ENCODE assay signal across 30 cellular contexts in genomic region chr16:1278456-1278855, GRCh38. TPM values are rescaled to one million over a fixed set of nuclear protein-coding genes. Genes with fewer than 3 reads are reported as not detected.
DNase-seq lines count a peak whose midpoint lies in the region; ATAC-seq and TF ChIP-seq lines count a peak whose summit lies in the region.
"Had no signal": no experiment of that assay in that cellular context is flagged by ENCODE, and none has a peak within 500 bp of the region (broad histone marks: within the 10 kb centered on the region; RNA-seq: fewer than 3 reads in every experiment).

No MANE protein-coding gene starts in this region.

- peaks cover 5% of the 10 kb centered on the region for H3K27me3 Mint-ChIP-seq in endodermal cell (ENCODE audit: insufficient read depth)

- no peak overlapping the region for H3K4me3 Mint-ChIP-seq in endodermal cell
- H3K4me3 Mint-ChIP-seq: activated CD8-positive, alpha-beta T cell treated with anti-CD3 and anti-CD28 coated beads for 36 hours; activated naive CD4-positive, alpha-beta T cell treated with anti-CD3 and anti-CD28 coated beads, Interleukin-2, amount 50 U/mL, for 24 hours; activated T-helper 17 cell treated with anti-CD3 and anti-CD28 coated beads, Interleukin-2, amount 50 U/mL, for 72 hours; CD8-positive, alpha-beta memory T cell; HFFc6; T-helper 1 cell treated with Interleukin-12 subunit alpha and Interleukin-12 subunit beta and Interleukin-4 antibody, amounts not matched to agents 30 μg/mL and 1 μg/mL, for 36 hours had no signal

- H3K4me1 ChIP-seq in PC-3 (ENCODE audit: insufficient read depth, low read length): no peaks in the 10 kb centered on the region
- H3K4me1 ChIP-seq in endodermal cell (ENCODE audit: control insufficient read depth, insufficient read depth, low read length): no peaks in the 10 kb centered on the region
- H3K4me1 ChIP-seq in testis: no peaks in the 10 kb centered on the region
- H3K4me1 ChIP-seq: colonic mucosa, suprapubic skin had no signal

- H3K4me3 ChIP-seq in PC-3 (ENCODE audit: low read length) (no peak overlapping the region), endodermal cell (ENCODE audit: low read length) (no peak overlapping the region), testis (no peak overlapping the region)
- H3K4me3 ChIP-seq: colonic mucosa, suprapubic skin had no signal

- no peaks in the 10 kb centered on the region for H3F3A ChIP-seq in PC-3 (ENCODE audit: low read length, unreplicated experiment)

- no TSS peak for BruUV-seq in PC-3 (replicated peaks; lab: Mats Ljungman, UMichigan)

- H3K79me2 ChIP-seq in PC-3 (ENCODE audit: low read length): no peaks in the 10 kb centered on the region

- TF ChIP-seq CTCF in PC-3 (conservative IDR thresholded peaks at IDR 0.05; ENCODE audit: low read depth, low read length) (no peak), endodermal cell (conservative IDR thresholded peaks at IDR 0.05) (peak; percentile 37), testis (IDR thresholded peaks at IDR 0.05) (no peak)

- H3K36me3 ChIP-seq in PC-3 (ENCODE audit: low read depth, low read length) (no peaks in the 10 kb centered on the region), endodermal cell (ENCODE audit: control insufficient read depth, insufficient read depth, low read length) (no peaks in the 10 kb centered on the region), testis (ENCODE audit: low read depth, missing control alignments) (no peaks in the 10 kb centered on the region)
- H3K36me3 ChIP-seq: colonic mucosa, suprapubic skin had no signal

- H3K9me3 Mint-ChIP-seq in endodermal cell: no peaks in the 10 kb centered on the region
- H3K9me3 Mint-ChIP-seq: activated CD8-positive, alpha-beta T cell treated with anti-CD3 and anti-CD28 coated beads for 36 hours; activated naive CD4-positive, alpha-beta T cell treated with anti-CD3 and anti-CD28 coated beads, Interleukin-2, amount 50 U/mL, for 24 hours; activated T-helper 17 cell treated with anti-CD3 and anti-CD28 coated beads, Interleukin-2, amount 50 U/mL, for 72 hours; HFFc6; T-helper 1 cell treated with Interleukin-12 subunit alpha and Interleukin-12 subunit beta and Interleukin-4 antibody, amounts not matched to agents 30 μg/mL and 1 μg/mL, for 36 hours had no signal

- H3K4me2 ChIP-seq in PC-3 (ENCODE audit: low read length): no peak overlapping the region

- WGBS in endodermal cell (ENCODE audit: insufficient coverage in 1 of 2, insufficient read length in 1 of 2), 2 experiments: 30 to 46% methylated on average over 12 to 18 of the region's 18 CpGs
- 19 to 39% methylated on average over 9 to 18 of the region's 18 CpGs for WGBS in testis, 2 donors

- H4K20me1 ChIP-seq in PC-3 (ENCODE audit: low read length): no peaks in the 10 kb centered on the region

- no peak for TF ChIP-seq POLR2A in testis (IDR thresholded peaks at IDR 0.05)

- peak; percentile 64 for DNase-seq in NCI-H146 (lab: John Stamatoyannopoulos, UW)
- no peak for DNase-seq in NCI-H146 treated with DMSO at 0.1 percent for 48 hours (lab: John Stamatoyannopoulos, UW; ENCODE audit: unreplicated experiment)
- DNase-seq in PC-3: no peak
- peak; percentile 69 for DNase-seq in endodermal cell
- peak; percentile 28 for DNase-seq in testis
- DNase-seq in NCI-H1105 (lab: John Stamatoyannopoulos, UW): no peak
- no peak for DNase-seq in GM19238 (ENCODE audit: insufficient read length, low spot score)
- DNase-seq: activated CD4-positive, CD25-positive, alpha-beta regulatory T cell treated with anti-CD3 and anti-CD28 coated beads, Interleukin-2, amount 50 U/mL, for 72 hours; activated CD8-positive, alpha-beta T cell treated with anti-CD3 and anti-CD28 coated beads for 36 hours; AML-193; CD8-positive, alpha-beta memory T cell; colonic mucosa; effector memory CD4-positive, alpha-beta T cell; GF-D8; HFFc6; Kasumi-1; left colon; NCI-H187; NCI-H2171; NCI-H510A treated with DMSO at 0.1 percent for 48 hours; stimulated activated naive CD4-positive, alpha-beta T cell had no signal

- H3K27ac Mint-ChIP-seq in endodermal cell: no peak overlapping the region
- H3K27ac Mint-ChIP-seq: activated CD8-positive, alpha-beta T cell treated with anti-CD3 and anti-CD28 coated beads for 36 hours; activated naive CD4-positive, alpha-beta T cell treated with anti-CD3 and anti-CD28 coated beads, Interleukin-2, amount 50 U/mL, for 24 hours; activated T-helper 17 cell treated with anti-CD3 and anti-CD28 coated beads, Interleukin-2, amount 50 U/mL, for 72 hours; CD8-positive, alpha-beta memory T cell; HFFc6; T-helper 1 cell treated with Interleukin-12 subunit alpha and Interleukin-12 subunit beta and Interleukin-4 antibody, amounts not matched to agents 30 μg/mL and 1 μg/mL, for 36 hours had no signal

- H3K27me3 ChIP-seq in PC-3 (ENCODE audit: low read length) (no peaks in the 10 kb centered on the region), endodermal cell (ENCODE audit: control insufficient read depth, insufficient read depth, low read length, poor library complexity, severe bottlenecking) (peaks cover 4% of the 10 kb centered on the region), testis (no peaks in the 10 kb centered on the region)

- intact Hi-C loops in PC-3 (cut with micrococcal nuclease): no loop called here
- intact Hi-C loops in testis (cut with DNase I; ENCODE audit: low total_unique reads): no loop called here

- peak; percentile 22; the same call in 1 of the 2 replicates for ATAC-seq in PC-3
- ATAC-seq in HG02642 (IDR thresholded peaks at IDR 0.05; ENCODE audit: poor library complexity, unreplicated experiment): no peak
- ATAC-seq: activated CD8-positive, alpha-beta T cell treated with anti-CD3 and anti-CD28 coated beads for 36 hours; activated T-helper 17 cell treated with anti-CD3 and anti-CD28 coated beads, Interleukin-2, amount 50 U/mL, for 72 hours; left colon had no signal

- peaks cover 6% of the 10 kb centered on the region for H3K4me1 Mint-ChIP-seq in endodermal cell
- H3K4me1 Mint-ChIP-seq: activated naive CD4-positive, alpha-beta T cell treated with anti-CD3 and anti-CD28 coated beads, Interleukin-2, amount 50 U/mL, for 24 hours; activated T-helper 17 cell treated with anti-CD3 and anti-CD28 coated beads, Interleukin-2, amount 50 U/mL, for 72 hours; CD8-positive, alpha-beta memory T cell had no signal

- CTCF ChIA-PET in PC-3 (lab: Charles Lee): no interaction called here

- POLR2A ChIA-PET in PC-3 (lab: Charles Lee; ENCODE audit: unreplicated experiment): no interaction called here

- H3K9ac ChIP-seq in PC-3 (ENCODE audit: low read length): no peak overlapping the region
- no peak overlapping the region for H3K9ac ChIP-seq in endodermal cell (ENCODE audit: extremely low read depth, low read length, poor library complexity, severe bottlenecking)

- H3K9me2 ChIP-seq in PC-3 (replicated peaks; ENCODE audit: low read length): no peaks in the 10 kb centered on the region

- H3K9me3 ChIP-seq in PC-3 (ENCODE audit: low read length) (no peaks in the 10 kb centered on the region), endodermal cell (ENCODE audit: control insufficient read depth, low read length) (no peaks in the 10 kb centered on the region), testis (no peaks in the 10 kb centered on the region)
- H3K9me3 ChIP-seq: colonic mucosa, suprapubic skin had no signal

- no peaks in the 10 kb centered on the region for H3K36me3 Mint-ChIP-seq in endodermal cell (ENCODE audit: low read depth)
- H3K36me3 Mint-ChIP-seq: activated naive CD4-positive, alpha-beta T cell treated with anti-CD3 and anti-CD28 coated beads, Interleukin-2, amount 50 U/mL, for 24 hours; CD8-positive, alpha-beta memory T cell had no signal

- H2AFZ ChIP-seq in PC-3 (ENCODE audit: low read length): no peak overlapping the region

- H3K27ac ChIP-seq in PC-3 (ENCODE audit: low read length) (no peak overlapping the region), endodermal cell (ENCODE audit: low read depth, low read length) (no peak overlapping the region), testis (no peak overlapping the region)
- H3K27ac ChIP-seq: colonic mucosa, suprapubic skin had no signal

RNA-seq across cellular contexts. Expression of gene TPSD1, which starts 22.6 kb away (rescaled TPM):
- total RNA-seq in PC-3 (2014; rRNA removed) (not detected in 2 replicates), endodermal cell (not detected), testis (1 to 10 TPM; 1.1 to 1.6 TPM)
- polyA plus RNA-seq in endodermal cell (2013, experiment 1 of 2): not detected
- polyA plus RNA-seq in endodermal cell (2013, experiment 2 of 2): not detected
- polyA plus RNA-seq in testis (ENCODE audit: insufficient read depth, low read depth, low replicate concordance): 1.1 TPM
- total RNA-seq: A172; activated CD8-positive, alpha-beta T cell treated with anti-CD3 and anti-CD28 coated beads for 36 hours; activated T-helper 17 cell treated with anti-CD3 and anti-CD28 coated beads, Interleukin-2, amount 50 U/mL, for 72 hours; bronchial epithelial cell; CD8-positive, alpha-beta memory T cell; fibroblast of villous mesenchyme; HFFc6; RPMI7951 had no signal
- polyA plus RNA-seq: CD8-positive, alpha-beta memory T cell had no signal

RNA-seq across cellular contexts. Expression of gene UBE2I, which starts 31.0 kb away (rescaled TPM):
- 71.3 and 116 TPM in 2 replicates for total RNA-seq in PC-3 (2014; rRNA removed)
- 100 to 1,000 TPM; 250 to 294 TPM for total RNA-seq in endodermal cell
- polyA plus RNA-seq in endodermal cell (2013, experiment 1 of 2): 223 TPM
- 222 TPM for polyA plus RNA-seq in endodermal cell (2013, experiment 2 of 2)
- total RNA-seq in testis: 100 to 1,000 TPM; 116 to 127 TPM
- 143 TPM for polyA plus RNA-seq in testis (ENCODE audit: insufficient read depth, low read depth, low replicate concordance)

RNA-seq across cellular contexts. Expression of gene TPSAB1, which starts 38.0 kb away (rescaled TPM):
- not detected in 2 replicates for total RNA-seq in PC-3 (2014; rRNA removed)
- total RNA-seq in endodermal cell: not detected
- polyA plus RNA-seq in endodermal cell (2013, experiment 1 of 2): not detected
- polyA plus RNA-seq in endodermal cell (2013, experiment 2 of 2): not detected
- total RNA-seq in testis: 10 to 100 TPM; 11.7 to 32.0 TPM
- 12.2 TPM for polyA plus RNA-seq in testis (ENCODE audit: insufficient read depth, low read depth, low replicate concordance)
- total RNA-seq: activated CD8-positive, alpha-beta T cell treated with anti-CD3 and anti-CD28 coated beads for 36 hours; bronchial epithelial cell; CD8-positive, alpha-beta memory T cell; fibroblast of villous mesenchyme; HFFc6 had no signal
- polyA plus RNA-seq: CD8-positive, alpha-beta memory T cell had no signal

RNA-seq across cellular contexts. Expression of gene TPSB2, which starts 48.5 kb away (rescaled TPM):
- total RNA-seq in PC-3 (2014; rRNA removed) (not detected in 2 replicates), endodermal cell (not detected), testis (10 to 100 TPM; 10.8 to 49.5 TPM)
- not detected for polyA plus RNA-seq in endodermal cell (2013, experiment 1 of 2)
- polyA plus RNA-seq in endodermal cell (2013, experiment 2 of 2): not detected
- 16.1 TPM for polyA plus RNA-seq in testis (ENCODE audit: insufficient read depth, low read depth, low replicate concordance)
- total RNA-seq: A172; activated CD8-positive, alpha-beta T cell treated with anti-CD3 and anti-CD28 coated beads for 36 hours; activated T-helper 17 cell treated with anti-CD3 and anti-CD28 coated beads, Interleukin-2, amount 50 U/mL, for 72 hours; bronchial epithelial cell; CD8-positive, alpha-beta memory T cell; fibroblast of villous mesenchyme; HFFc6; RPMI7951 had no signal
- polyA plus RNA-seq: CD8-positive, alpha-beta memory T cell had no signal

RNA-seq across cellular contexts. Expression of gene TPSG1, which starts 53.4 kb away (rescaled TPM):
- total RNA-seq in PC-3 (2014; rRNA removed): not detected in 2 replicates
- total RNA-seq in endodermal cell: not detected
- polyA plus RNA-seq in endodermal cell (2013, experiment 1 of 2): not detected
- not detected for polyA plus RNA-seq in endodermal cell (2013, experiment 2 of 2)
- total RNA-seq in testis: 1 to 10 TPM in 1 of 2 donors, not detected in 1; 1.2 TPM
- polyA plus RNA-seq in testis (ENCODE audit: insufficient read depth, low read depth, low replicate concordance): not detected
- total RNA-seq: activated CD8-positive, alpha-beta T cell treated with anti-CD3 and anti-CD28 coated beads for 36 hours; activated T-helper 17 cell treated with anti-CD3 and anti-CD28 coated beads, Interleukin-2, amount 50 U/mL, for 72 hours; bronchial epithelial cell; CD8-positive, alpha-beta memory T cell; fibroblast of villous mesenchyme had no signal
- polyA plus RNA-seq: CD8-positive, alpha-beta memory T cell had no signal

Comparison
In these comparisons a context has a peak if more than half of its experiments do, and no peak if none do; other contexts are left out.
1. DNase-seq: peak in NCI-H146 (single experiment), endodermal cell (single experiment) and testis (single experiment); none in NCI-H146 treated with DMSO at 0.1 percent for 48 hours (single experiment), PC-3 (single experiment), NCI-H1105 (single experiment) and GM19238 (single experiment).
2. RNA of gene TPSAB1, which starts 38.0 kb away (total RNA-seq): 11.7 to 32.0 TPM in testis; not detected in endodermal cell and not detected in PC-3; every median in the first group is over 10 times any median in the second.